ENCODE assay signal across 15 cellular contexts in genomic region chr1:56469640-56470371, GRCh38.
DNase-seq lines count a peak whose midpoint lies in the region; ATAC-seq and TF ChIP-seq lines count a peak whose summit lies in the region.
"Had no signal": no experiment of that assay in that cellular context is flagged by ENCODE, and none has a peak within 500 bp of the region (broad histone marks: within the 10 kb centered on the region; RNA-seq: fewer than 3 reads in every experiment).

No MANE protein-coding gene starts in this region.

- no peaks in the 10 kb centered on the region for H3K36me3 Mint-ChIP-seq in naive thymus-derived CD4-positive, alpha-beta T cell
- H3K36me3 Mint-ChIP-seq: T-cell had no signal

- H2AFZ ChIP-seq in fibroblast of lung (ENCODE audit: low read length) = no peak overlapping the region

- no peaks in the 10 kb centered on the region for H3K27me3 ChIP-seq in fibroblast of lung (ENCODE audit: control insufficient read depth, insufficient read depth, low read length)
- H3K27me3 ChIP-seq in naive thymus-derived CD4-positive, alpha-beta T cell (ENCODE audit: control insufficient read depth in 2 of 2, insufficient read depth in 2 of 2, low read length in 2 of 2) = no peaks in the 10 kb centered on the region
- H3K27me3 ChIP-seq: sigmoid colon, uterus had no signal

- H3K4me1 ChIP-seq in fibroblast of lung (ENCODE audit: control insufficient read depth, extremely low read depth, insufficient read depth, low read length) = peaks cover 9% of the 10 kb centered on the region
- H3K4me1 ChIP-seq in naive thymus-derived CD4-positive, alpha-beta T cell (ENCODE audit: control insufficient read depth in 2 of 2, insufficient read depth in 2 of 2, low read length in 2 of 2) = no peaks in the 10 kb centered on the region
- H3K4me1 ChIP-seq: sigmoid colon had no signal

- no peak overlapping the region for H3K4me3 ChIP-seq in fibroblast of lung (replicated peaks in 1 of 4; ENCODE audit: control extremely low read depth in 1 of 4, insufficient read depth in 1 of 4, low read depth in 3 of 4, low read length in 4 of 4)
- no peak overlapping the region for H3K4me3 ChIP-seq in naive thymus-derived CD4-positive, alpha-beta T cell (ENCODE audit: low read length)
- H3K4me3 ChIP-seq: BLaER1 treated with 17β-estradiol and CSF1 and Interleukin-3, amounts not matched to agents 10 nM and 100 nM; sigmoid colon; uterus had no signal

- POLR2A ChIA-PET in naive thymus-derived CD4-positive, alpha-beta T cell (lab: Charles Lee) = no interaction called here

- peaks cover 1 to 35% (median 21%) of the 10 kb centered on the region in 5 donors for H3K27me3 Mint-ChIP-seq in naive thymus-derived CD4-positive, alpha-beta T cell

- no peak overlapping the region for H3K4me2 ChIP-seq in fibroblast of lung (ENCODE audit: extremely low read depth, insufficient read depth, low read length)

- DNase-seq in EL (peak; percentile 48), NCI-H446 treated with DMSO at 0.1 percent for 48 hours (lab: John Stamatoyannopoulos, UW) (peak; percentile 11), fibroblast of lung (ENCODE audit: low read depth in 2 of 2) (peak; percentile 64 to 72), NCI-H2107 (lab: John Stamatoyannopoulos, UW) (no peak), NCI-H146 (lab: John Stamatoyannopoulos, UW) (no peak), NCI-H524 treated with DMSO at 0.1 percent for 48 hours (lab: John Stamatoyannopoulos, UW) (no peak)
- no peak for DNase-seq in naive thymus-derived CD4-positive, alpha-beta T cell
- DNase-seq: activated naive CD4-positive, alpha-beta T cell treated with Interleukin-2 at 50 U/mL for 16 hours; glutamatergic neuron; NCI-H524; sigmoid colon; T-cell; uterus had no signal

- H3K79me2 ChIP-seq in fibroblast of lung (ENCODE audit: control insufficient read depth, insufficient read depth, low read length) = no peaks in the 10 kb centered on the region

- peaks cover 0 to 7% (median under 1%) of the 10 kb centered on the region in 11 donors for H3K9me3 Mint-ChIP-seq in naive thymus-derived CD4-positive, alpha-beta T cell

- ATAC-seq in naive thymus-derived CD4-positive, alpha-beta T cell = peak; percentile 47
- no peak for ATAC-seq in GM21576 (IDR thresholded peaks at IDR 0.05; ENCODE audit: unreplicated experiment)
- ATAC-seq: T-cell had no signal

- TF ChIP-seq CTCF in fibroblast of lung (conservative IDR thresholded peaks at IDR 0.05 in 1 of 2, IDR thresholded peaks at IDR 0.05 in 1 of 2; ENCODE audit: low read depth in 1 of 2, low read length in 2 of 2) = no peak

- no peak overlapping the region for H3K27ac Mint-ChIP-seq in naive thymus-derived CD4-positive, alpha-beta T cell
- H3K27ac Mint-ChIP-seq: T-cell had no signal

- H3K36me3 ChIP-seq in fibroblast of lung (ENCODE audit: control insufficient read depth, insufficient read depth, low read length) = no peaks in the 10 kb centered on the region
- no peaks in the 10 kb centered on the region for H3K36me3 ChIP-seq in naive thymus-derived CD4-positive, alpha-beta T cell (ENCODE audit: control insufficient read depth in 2 of 3, insufficient read depth in 3 of 3, low read length in 3 of 3)
- H3K36me3 ChIP-seq: BLaER1 treated with 17β-estradiol and CSF1 and Interleukin-3, amounts not matched to agents 10 nM and 100 nM; sigmoid colon; uterus had no signal

- no peaks in the 10 kb centered on the region for H3K4me1 Mint-ChIP-seq in naive thymus-derived CD4-positive, alpha-beta T cell

- CTCF ChIA-PET in naive thymus-derived CD4-positive, alpha-beta T cell (lab: Charles Lee) = interaction anchor here (0.5 kb wide), 1 partner anchor 34 kb away, joined by 4 read pairs; no protein-coding TSS in a partner anchor

- intact Hi-C loops in naive thymus-derived CD4-positive, alpha-beta T cell (cut with micrococcal nuclease) = no loop called here

- H3K9me3 ChIP-seq in fibroblast of lung (ENCODE audit: control insufficient read depth, insufficient read depth, low read depth, low read length) = no peaks in the 10 kb centered on the region
- no peaks in the 10 kb centered on the region for H3K9me3 ChIP-seq in naive thymus-derived CD4-positive, alpha-beta T cell (ENCODE audit: control insufficient read depth in 2 of 3, low read length in 3 of 3)
- H3K9me3 ChIP-seq: BLaER1 treated with 17β-estradiol and CSF1 and Interleukin-3, amounts not matched to agents 10 nM and 100 nM; sigmoid colon; uterus had no signal

- no peaks in the 10 kb centered on the region for H4K20me1 ChIP-seq in fibroblast of lung (ENCODE audit: control insufficient read depth, extremely low read depth, insufficient read depth, low read length)
- H4K20me1 ChIP-seq: BLaER1 treated with 17β-estradiol and CSF1 and Interleukin-3, amounts not matched to agents 10 nM and 100 nM had no signal

- H3K27ac ChIP-seq in fibroblast of lung (ENCODE audit: insufficient read depth, low read length) = no peak overlapping the region
- H3K27ac ChIP-seq in naive thymus-derived CD4-positive, alpha-beta T cell (ENCODE audit: low read depth, low read length) = no peak overlapping the region
- H3K27ac ChIP-seq: BLaER1 treated with 17β-estradiol and CSF1 and Interleukin-3, amounts not matched to agents 10 nM and 100 nM had no signal

- no peak overlapping the region for H3K9ac ChIP-seq in fibroblast of lung (ENCODE audit: insufficient read depth, low read length)
- H3K9ac ChIP-seq: BLaER1 treated with 17β-estradiol and CSF1 and Interleukin-3, amounts not matched to agents 10 nM and 100 nM had no signal

- no peak overlapping the region for H3K4me3 Mint-ChIP-seq in naive thymus-derived CD4-positive, alpha-beta T cell
- H3K4me3 Mint-ChIP-seq: T-cell had no signal

Comparison
In these comparisons a context has a peak if more than half of its experiments do, and no peak if none do; other contexts are left out.
1. DNase-seq: peak in EL (single experiment), NCI-H446 treated with DMSO at 0.1 percent for 48 hours (single experiment) and fibroblast of lung (2 of 2); none in naive thymus-derived CD4-positive, alpha-beta T cell (0 of 9), NCI-H2107 (single experiment), NCI-H146 (single experiment) and NCI-H524 treated with DMSO at 0.1 percent for 48 hours (single experiment).